Comparison of ENCODE assay signal across 8 cellular contexts in the genomic region with DNA sequence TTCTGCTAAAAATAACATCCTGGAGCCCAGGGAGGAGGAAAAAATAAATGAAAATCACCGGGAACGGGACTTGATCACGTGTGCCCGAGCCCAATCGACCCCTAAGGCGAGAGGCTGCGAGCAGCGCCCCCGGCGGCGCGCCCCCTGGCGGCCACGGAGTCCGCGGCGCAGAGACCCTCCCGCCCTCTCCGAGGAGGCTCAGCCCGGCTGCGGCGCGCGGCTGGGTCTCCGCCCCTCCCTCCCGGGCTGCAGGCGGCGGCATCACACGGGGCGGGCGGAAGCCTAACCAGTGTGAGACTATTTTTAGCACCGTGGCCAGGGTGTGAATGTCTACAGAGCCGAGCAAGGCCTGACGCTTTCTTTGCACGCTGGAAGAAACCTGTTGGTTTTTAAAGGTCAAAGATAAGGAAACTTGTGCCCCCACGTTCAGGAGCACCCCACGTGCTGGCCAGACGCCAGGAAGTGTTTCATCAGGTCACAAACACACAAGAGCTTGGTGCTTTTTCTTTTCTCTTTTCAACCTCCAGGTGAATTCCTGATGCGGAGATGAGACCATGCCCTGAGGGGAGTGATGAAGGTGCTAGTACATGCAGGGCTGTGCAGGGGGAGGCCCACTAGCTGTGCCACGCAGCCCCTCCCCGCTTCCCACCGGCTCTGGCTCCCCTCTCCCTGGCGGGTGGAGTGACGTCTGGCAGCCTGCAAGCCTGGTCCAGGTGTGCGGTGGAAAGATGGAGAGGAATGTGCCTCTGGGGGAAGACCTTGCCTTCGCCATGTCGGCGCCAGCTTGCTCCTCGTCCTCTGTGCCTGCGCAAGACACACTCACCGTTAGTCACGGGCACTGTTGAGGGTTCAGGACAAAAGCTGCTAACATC. TPM values are rescaled to one million over a fixed set of nuclear protein-coding genes. Genes with fewer than 3 reads are reported as not detected.
DNase-seq lines count a peak whose midpoint lies in the region; ATAC-seq and TF ChIP-seq lines count a peak whose summit lies in the region.

No MANE protein-coding gene starts in this region.

- peak; percentile 92 for ATAC-seq in GM19468 (IDR thresholded peaks at IDR 0.05; ENCODE audit: extremely low read depth, unreplicated experiment)
- peak; percentile 97 for ATAC-seq in activated CD8-positive, alpha-beta T cell treated with anti-CD3 and anti-CD28 coated beads for 36 hours

- no peaks in the 10 kb centered on the region for H3K27me3 Mint-ChIP-seq in activated CD8-positive, alpha-beta T cell treated with anti-CD3 and anti-CD28 coated beads for 36 hours

- peaks cover 3% of the 10 kb centered on the region for H3K27me3 ChIP-seq in ectodermal cell (ENCODE audit: control insufficient read depth, insufficient read depth, low read length, poor library complexity, severe bottlenecking)

- H3K4me3 ChIP-seq in ectodermal cell (ENCODE audit: insufficient read depth, low read depth, low read length) = peak overlapping the region; percentile 16

- peak overlapping the region; percentile 97 for H3K27ac Mint-ChIP-seq in activated CD8-positive, alpha-beta T cell treated with anti-CD3 and anti-CD28 coated beads for 36 hours

- TF ChIP-seq CTCF in activated CD8-positive, alpha-beta T cell treated with anti-CD3 and anti-CD28 coated beads for 36 hours (IDR thresholded peaks at IDR 0.05) = peak; percentile 95

- POLR2A ChIA-PET in activated CD8-positive, alpha-beta T cell treated with anti-CD3 and anti-CD28 coated beads for 36 hours (lab: Charles Lee) = interaction anchor here (0.6 to 3.3 kb wide), 19 partner anchors 9 to 184 kb away, joined by 3 to 22 read pairs (median 6); partner anchors contain the start of gene DNMT3A

- no peaks in the 10 kb centered on the region for H3K36me3 Mint-ChIP-seq in activated CD8-positive, alpha-beta T cell treated with anti-CD3 and anti-CD28 coated beads for 36 hours (ENCODE audit: low read depth)

- CTCF ChIA-PET in activated CD8-positive, alpha-beta T cell treated with anti-CD3 and anti-CD28 coated beads for 36 hours (lab: Charles Lee) = interaction anchor here (0.5 to 10.7 kb wide), 38 partner anchors 8 to 1254 kb away, joined by 3 to 121 read pairs (median 4); partner anchors contain the start of gene DNMT3A

- peak; percentile 70 for DNase-seq in COLO829 (ENCODE audit: low spot score)
- DNase-seq in HPDE6-E6E7 (ENCODE audit: extremely low spot score) = peak; percentile 83
- DNase-seq in NCI-H82 treated with DMSO at 0.1 percent for 48 hours (lab: John Stamatoyannopoulos, UW; ENCODE audit: unreplicated experiment) = peak; percentile 57
- peak; percentile 99 for DNase-seq in activated CD8-positive, alpha-beta T cell treated with anti-CD3 and anti-CD28 coated beads for 36 hours
- peak; percentile 69 to 71 for DNase-seq in lung microvascular endothelial cell (ENCODE audit: low read depth in 2 of 2)
- DNase-seq in stimulated activated CD8-positive, alpha-beta memory T cell treated with anti-CD3 and anti-CD28 coated beads, Interleukin-12 subunit alpha, Interleukin-12 subunit beta, amount 100 ng/mL, for 1 hour (ENCODE audit: low read depth) = peak; percentile 85

- peaks cover 33% of the 10 kb centered on the region for H3K4me1 ChIP-seq in ectodermal cell (ENCODE audit: control insufficient read depth, insufficient read depth, low read length)

- H3K4me1 Mint-ChIP-seq in activated CD8-positive, alpha-beta T cell treated with anti-CD3 and anti-CD28 coated beads for 36 hours (ENCODE audit: low read depth) = peaks cover 42% of the 10 kb centered on the region

- H3K36me3 ChIP-seq in ectodermal cell (ENCODE audit: control insufficient read depth, insufficient read depth, low read length) = no peaks in the 10 kb centered on the region

- no peaks in the 10 kb centered on the region for H3K9me3 Mint-ChIP-seq in activated CD8-positive, alpha-beta T cell treated with anti-CD3 and anti-CD28 coated beads for 36 hours

- no peak overlapping the region for H3K27ac ChIP-seq in ectodermal cell (ENCODE audit: insufficient read depth, low read depth, low read length, poor library complexity, severe bottlenecking)

- intact Hi-C loops in activated CD8-positive, alpha-beta T cell treated with anti-CD3 and anti-CD28 coated beads for 36 hours (cut with micrococcal nuclease) = loop anchor here (1.0 to 5.0 kb wide), 2 partner anchors 15 to 35 kb away; partner anchors contain the start of gene DNMT3A

- 18 to 20% methylated on average over 52 of the region's 52 CpGs for WGBS in ectodermal cell, 2 experiments

- H3K4me3 Mint-ChIP-seq in activated CD8-positive, alpha-beta T cell treated with anti-CD3 and anti-CD28 coated beads for 36 hours = peak overlapping the region; percentile 79

- no peaks in the 10 kb centered on the region for H3K9me3 ChIP-seq in ectodermal cell (ENCODE audit: control insufficient read depth, low read length)

RNA-seq across cellular contexts. Expression of gene DNMT3A, which starts 35.3 kb away (rescaled TPM):
- total RNA-seq in activated CD8-positive, alpha-beta T cell treated with anti-CD3 and anti-CD28 coated beads for 36 hours = 10 to 100 TPM; 84.8 to 97.8 TPM
- polyA plus RNA-seq in ectodermal cell (2013, experiment 1 of 4) = 102 TPM
- 111 TPM for polyA plus RNA-seq in ectodermal cell (2013, experiment 2 of 4)
- 68.8 TPM for polyA plus RNA-seq in ectodermal cell (2013, experiment 3 of 4)
- 75.7 TPM for polyA plus RNA-seq in ectodermal cell (2013, experiment 4 of 4)
- 31.6 and 43.8 TPM in 2 replicates for total RNA-seq in lung microvascular endothelial cell
